Comparison of ENCODE assay signal across 8 cellular contexts in genomic region chr12:113334786-113335539, GRCh38. TPM values are rescaled to one million over a fixed set of nuclear protein-coding genes. Genes with fewer than 3 reads are reported as not detected.
A peak's percentile ranks its signal among the peaks of the same experiment; 100 is the strongest.
DNase-seq lines count a peak whose midpoint lies in the region; ATAC-seq and TF ChIP-seq lines count a peak whose summit lies in the region.

Gene SLC8B1, minus strand, starts transcription at chr12:113335109. Its CDS starts 2,231 bp downstream, at chr12:113332878.

- CTCF ChIA-PET in activated CD8-positive, alpha-beta memory T cell treated with anti-CD3 and anti-CD28 coated beads, Interleukin-2, amount 10 ng/mL, durations not matched to agents 7 days and 5 days (lab: Charles Lee), result interaction anchor here (0.7 to 1.3 kb wide), 4 partner anchors 16 to 91 kb away, joined by 3 to 4 read pairs (median 3); partner anchors contain the start of gene PLBD2

- H3K4me3 ChIP-seq in endocrine pancreas (ENCODE audit: control insufficient read depth, insufficient read depth, low read length), result no peak within 1 kb of the TSS

- peak; percentile 82 for DNase-seq in CD14-positive monocyte (ENCODE audit: low spot score)
- peak; percentile 87 for DNase-seq in GM19240 (ENCODE audit: insufficient read length, low spot score)
- peak; percentile 80 for DNase-seq in NOMO-1 treated with DMSO at 0.1 percent for 48 hours (lab: John Stamatoyannopoulos, UW; ENCODE audit: unreplicated experiment)
- DNase-seq in activated CD8-positive, alpha-beta memory T cell treated with anti-CD3 and anti-CD28 coated beads, Interleukin-2, amount 10 ng/mL, durations not matched to agents 7 days and 5 days, result peak; percentile 88
- peak; percentile 97 for DNase-seq in mesenteric fat pad (ENCODE audit: low spot score)
- peak; percentile 83 for DNase-seq in stimulated activated CD8-positive, alpha-beta memory T cell treated with anti-CD3 and anti-CD28 coated beads, Interleukin-12 subunit alpha, Interleukin-12 subunit beta, amount 100 ng/mL, for 4 hours (ENCODE audit: low read depth)

- peaks cover 0 to 2% (median 0%) of the 10 kb centered on the region in 3 donors for H3K27me3 Mint-ChIP-seq in CD14-positive monocyte (ENCODE audit: low read depth in 3 of 3)
- H3K27me3 Mint-ChIP-seq in activated CD8-positive, alpha-beta memory T cell treated with anti-CD3 and anti-CD28 coated beads, Interleukin-2, amount 10 ng/mL, durations not matched to agents 7 days and 5 days, result peaks cover 3% of the 10 kb centered on the region

- peak within 1 kb of the TSS; percentile 96 to 98 for H3K4me3 Mint-ChIP-seq in CD14-positive monocyte
- H3K4me3 Mint-ChIP-seq in activated CD8-positive, alpha-beta memory T cell treated with anti-CD3 and anti-CD28 coated beads, Interleukin-2, amount 10 ng/mL, durations not matched to agents 7 days and 5 days, result peak within 1 kb of the TSS; percentile 89

- H3K9ac ChIP-seq in endocrine pancreas (ENCODE audit: control insufficient read depth, insufficient read depth, low read length), result peak within 1 kb of the TSS; percentile 70

- H3K27ac Mint-ChIP-seq in CD14-positive monocyte, result peak within 1 kb of the TSS; percentile 90 to 98 (median 93)
- peak within 1 kb of the TSS; percentile 71 for H3K27ac Mint-ChIP-seq in activated CD8-positive, alpha-beta memory T cell treated with anti-CD3 and anti-CD28 coated beads, Interleukin-2, amount 10 ng/mL, durations not matched to agents 7 days and 5 days

- H3K36me3 Mint-ChIP-seq in CD14-positive monocyte, result peaks cover 26 to 28% of the 10 kb centered on the region in 2 donors
- peaks cover 12% of the 10 kb centered on the region for H3K36me3 Mint-ChIP-seq in activated CD8-positive, alpha-beta memory T cell treated with anti-CD3 and anti-CD28 coated beads, Interleukin-2, amount 10 ng/mL, durations not matched to agents 7 days and 5 days

- H3K9me3 ChIP-seq in endocrine pancreas (ENCODE audit: control insufficient read depth, low read length), result no peaks in the 10 kb centered on the region

- ATAC-seq in HG03457 (IDR thresholded peaks at IDR 0.05; ENCODE audit: unreplicated experiment), result peak; percentile 87
- peak; percentile 99 for ATAC-seq in activated CD8-positive, alpha-beta memory T cell treated with anti-CD3 and anti-CD28 coated beads, Interleukin-2, amount 10 ng/mL, durations not matched to agents 7 days and 5 days

- TF ChIP-seq CTCF in CD14-positive monocyte (IDR thresholded peaks at IDR 0.05), result no peak

- no peaks in the 10 kb centered on the region for H3K27me3 ChIP-seq in endocrine pancreas (ENCODE audit: control insufficient read depth, insufficient read depth, low read length)

- intact Hi-C loops in CD14-positive monocyte (cut with micrococcal nuclease), result loop anchor here (1.0 to 10.0 kb wide), 4 partner anchors 22 to 120 kb away; partner anchors contain the start of gene PLBD2 (in 1 of the 2)

- peaks cover 43% of the 10 kb centered on the region for H3K4me1 Mint-ChIP-seq in CD14-positive monocyte
- H3K4me1 Mint-ChIP-seq in activated CD8-positive, alpha-beta memory T cell treated with anti-CD3 and anti-CD28 coated beads, Interleukin-2, amount 10 ng/mL, durations not matched to agents 7 days and 5 days, result peaks cover 11% of the 10 kb centered on the region

- H3K36me3 ChIP-seq in endocrine pancreas (ENCODE audit: control insufficient read depth, insufficient read depth, low read length), result no peaks in the 10 kb centered on the region

- H3K4me1 ChIP-seq in endocrine pancreas (ENCODE audit: control insufficient read depth, insufficient read depth, low read length), result no peaks in the 10 kb centered on the region

- peaks cover 0 to 2% (median 0%) of the 10 kb centered on the region in 7 donors for H3K9me3 Mint-ChIP-seq in CD14-positive monocyte
- H3K9me3 Mint-ChIP-seq in activated CD8-positive, alpha-beta memory T cell treated with anti-CD3 and anti-CD28 coated beads, Interleukin-2, amount 10 ng/mL, durations not matched to agents 7 days and 5 days (ENCODE audit: low read depth), result no peaks in the 10 kb centered on the region

RNA-seq across cellular contexts. Expression of gene SLC8B1, which starts in this region (rescaled TPM):
- polyA plus RNA-seq in CD14-positive monocyte, result 10 to 100 TPM; 21.6 to 32.4 TPM
- total RNA-seq in activated CD8-positive, alpha-beta memory T cell treated with anti-CD3 and anti-CD28 coated beads, Interleukin-2, amount 10 ng/mL, durations not matched to agents 7 days and 5 days, result 10 to 100 TPM; 18.5 to 20.6 TPM
- total RNA-seq in mesenteric fat pad, result 28.5 TPM
